In genomic region chr1:62407398-62408009, GRCh38 we compare ENCODE assay signal across 7 cellular contexts. TPM values are rescaled to one million over a fixed set of nuclear protein-coding genes. Genes with fewer than 3 reads are reported as not detected.
DNase-seq lines count a peak whose midpoint lies in the region; ATAC-seq, FAIRE-seq and TF ChIP-seq lines count a peak whose summit lies in the region.

No MANE protein-coding gene starts in this region.

- no peaks in the 10 kb centered on the region for H3K4me1 ChIP-seq in DOHH2 (ENCODE audit: control insufficient read depth, low read length)
- H3K4me1 ChIP-seq in GM12878 (ENCODE audit: control insufficient read depth, insufficient read depth, low read length) = no peaks in the 10 kb centered on the region
- H3K4me1 ChIP-seq in thoracic aorta (ENCODE audit: control insufficient read depth in 1 of 2, low read depth in 2 of 2) = no peaks in the 10 kb centered on the region

- CTCF ChIA-PET in GM12878 (lab: Yijun Ruan, JAX) = interaction anchor here (0.6 to 5.3 kb wide), 6 partner anchors 19 to 339 kb away, joined by 3 to 51 read pairs (median 4); no protein-coding TSS in a partner anchor

- in situ Hi-C loops in GM12878 (cut with MboI) = loop anchor here (5.0 kb wide), 1 partner anchor 230 kb away; no protein-coding TSS in a partner anchor

- H3K79me2 ChIP-seq in DOHH2 (ENCODE audit: control insufficient read depth, low read length) (no peaks in the 10 kb centered on the region), GM12878 (ENCODE audit: control insufficient read depth, insufficient read depth, low read length) (no peaks in the 10 kb centered on the region)

- FAIRE-seq in GM12878 (lab: Jason Lieb, UNC) (peak; percentile 93), islet of Langerhans (lab: Jason Lieb, UNC) (peak; percentile 93)

- TF ChIP-seq EP300 in GM12878 (IDR thresholded peaks at IDR 0.05; ENCODE audit: borderline replicate concordance in 1 of 2, control insufficient read depth in 1 of 2, low read depth in 2 of 2, low read length in 2 of 2) = no peak

- H3K36me3 ChIP-seq in DOHH2 (ENCODE audit: control insufficient read depth, low read length) (no peaks in the 10 kb centered on the region), GM12878 (ENCODE audit: control insufficient read depth in 2 of 2, insufficient read depth in 2 of 2, low read length in 1 of 2) (no peaks in the 10 kb centered on the region), thoracic aorta (no peaks in the 10 kb centered on the region)

- peak; percentile 82 for TF ChIP-seq RAD21 in GM12878 (IDR thresholded peaks at IDR 0.05; ENCODE audit: insufficient read depth, low read depth, low read length)

- H3K9ac ChIP-seq in GM12878 (ENCODE audit: control insufficient read depth, insufficient read depth, low read length) = no peak overlapping the region

- RAD21 ChIA-PET in GM12878 (lab: Charles Lee; ENCODE audit: unreplicated experiment) = interaction anchor here (1.7 to 4.3 kb wide), 2 partner anchors 232 to 339 kb away, joined by 4 to 24 read pairs; no protein-coding TSS in a partner anchor

- H3K27me3 ChIP-seq in DOHH2 (ENCODE audit: control insufficient read depth, low read length) = no peaks in the 10 kb centered on the region
- no peaks in the 10 kb centered on the region; a peak in 1 of 4 replicates for H3K27me3 ChIP-seq in GM12878 (replicated peaks in 1 of 2; ENCODE audit: control insufficient read depth in 2 of 2, insufficient read depth in 2 of 2, low read length in 1 of 2)
- no peaks in the 10 kb centered on the region for H3K27me3 ChIP-seq in thoracic aorta (replicated peaks; ENCODE audit: insufficient read depth)

- peak; percentile 53 for ATAC-seq in HG02610 (IDR thresholded peaks at IDR 0.05; ENCODE audit: unreplicated experiment)
- ATAC-seq in GM12878 = peak; percentile 74
- ATAC-seq in thoracic aorta (ENCODE audit: insufficient number of reproducible peaks, low FRiP score, low read depth) = no peak
- no peak for ATAC-seq in HG03159 (IDR thresholded peaks at IDR 0.05; ENCODE audit: unreplicated experiment)

- no peaks in the 10 kb centered on the region for H3K9me2 ChIP-seq in DOHH2 (replicated peaks; ENCODE audit: control insufficient read depth, low read length)

- H3K27ac ChIP-seq in DOHH2 (ENCODE audit: low read depth, low read length) (no peak overlapping the region), GM12878 (ENCODE audit: control insufficient read depth, insufficient read depth) (no peak overlapping the region), thoracic aorta (no peak overlapping the region)

- DNase-seq in NCI-H345 treated with DMSO at 0.1 percent for 48 hours (lab: John Stamatoyannopoulos, UW; ENCODE audit: unreplicated experiment) (peak; percentile 23), GM12878 (ENCODE audit: low read depth, low spot score) (no peak), thoracic aorta (ENCODE audit: low spot score) (no peak)

- WGBS in GM12878 (ENCODE audit: insufficient coverage, insufficient replicate concordance, low lambda C conversion rate, missing lambda C conversion rate) = 44% methylated on average over 12 of the region's 12 CpGs

- H3K4me3 ChIP-seq in DOHH2 (ENCODE audit: low read length) (no peak overlapping the region), GM12878 (no peak overlapping the region), thoracic aorta (no peak overlapping the region)

- TF ChIP-seq CTCF in DOHH2 (IDR thresholded peaks at IDR 0.05; ENCODE audit: low read depth, low read length, poor library complexity, severe bottlenecking) (peak; percentile 85), GM12878 (IDR thresholded peaks at IDR 0.05 in 2 of 3, conservative IDR thresholded peaks at IDR 0.05 in 1 of 3; ENCODE audit: control insufficient read depth in 2 of 3, extremely low read depth in 1 of 3, insufficient read depth in 1 of 3, low read depth in 3 of 3, low read length in 3 of 3) (peak; percentile 64 to 73 (median 71)), thoracic aorta (IDR thresholded peaks at IDR 0.05) (peak; percentile 72)

- H3K4me2 ChIP-seq in DOHH2 (ENCODE audit: low read length) = no peak overlapping the region
- H3K4me2 ChIP-seq in GM12878 (ENCODE audit: control insufficient read depth, insufficient read depth) = no peak overlapping the region

- H2AFZ ChIP-seq in GM12878 (ENCODE audit: control insufficient read depth, low read depth, low read length) = no peak overlapping the region

- H3K9me3 ChIP-seq in DOHH2 (ENCODE audit: control insufficient read depth, insufficient read depth, low read length) (no peaks in the 10 kb centered on the region), GM12878 (replicated peaks; ENCODE audit: control insufficient read depth, insufficient read depth, low read length) (no peaks in the 10 kb centered on the region), thoracic aorta (no peaks in the 10 kb centered on the region)

- H4K20me1 ChIP-seq in DOHH2 (ENCODE audit: control insufficient read depth, insufficient read depth, low read depth, low read length) (no peaks in the 10 kb centered on the region), GM12878 (ENCODE audit: control insufficient read depth, insufficient read depth) (no peaks in the 10 kb centered on the region)

- POLR2A ChIA-PET in GM12878 (lab: Charles Lee) = no interaction called here

- TF ChIP-seq POLR2A in GM12878 (IDR thresholded peaks at IDR 0.05; ENCODE audit: low read depth, low read length) = no peak

- BruUV-seq in GM12878 (replicated peaks; lab: Mats Ljungman, UMichigan) = no TSS peak

- H3F3A ChIP-seq in DOHH2 (ENCODE audit: control insufficient read depth, insufficient read depth) = no peaks in the 10 kb centered on the region

- SMC1A ChIA-PET in GM12878 (lab: Charles Lee; ENCODE audit: uncharacterized antibody, unreplicated experiment) = interaction anchor here (1.1 to 5.0 kb wide), 5 partner anchors 101 to 339 kb away, joined by 3 to 25 read pairs (median 3); no protein-coding TSS in a partner anchor

- intact Hi-C loops in GM12878 (cut with micrococcal nuclease; ENCODE audit: unreplicated experiment) = loop anchor here (1.0 to 10.0 kb wide), 3 partner anchors 113 to 325 kb away; no protein-coding TSS in a partner anchor

TF ChIP-seq in GM12878, 131 proteins besides CTCF, POLR2A, EP300 and RAD21:
- no peak for TF ChIP-seq ZZZ3 (IDR thresholded peaks at IDR 0.05; ENCODE audit: control insufficient read depth, insufficient read length, low read depth)
- TF ChIP-seq SMC3 (IDR thresholded peaks at IDR 0.05; ENCODE audit: borderline replicate concordance, low read length) = peak; percentile 51; the same call in 1 of the 2 replicates
- no peak for TF ChIP-seq IKZF2 (IDR thresholded peaks at IDR 0.05)

RNA-seq across cellular contexts. Expression of gene USP1, which starts 29.3 kb away (rescaled TPM):
- total RNA-seq in GM12878 (2013; cell fraction: nucleolus; rRNA removed) = 16.2 and 18.5 TPM in 2 replicates
- total RNA-seq in GM12878 (2014; rRNA removed) = 45.5 and 55.8 TPM in 2 replicates
- total RNA-seq in GM12878 (2014; rRNA removed; fragmentation: Illumina TruSeq; extraction: Trizol) = 71.9 and 77.9 TPM in 2 replicates
- 49.9 and 52.5 TPM in 2 replicates for total RNA-seq in GM12878 (2021)
- polyA plus RNA-seq in GM12878 (2011; ENCODE audit: low read depth) = 12.8 TPM
- 25.6 and 48.2 TPM in 2 replicates for polyA plus RNA-seq in GM12878 (2011; rRNA removed)
- polyA plus RNA-seq in GM12878 (2011; cell fraction: cytosol; rRNA removed) = 8.3 and 8.6 TPM in 2 replicates
- polyA plus RNA-seq in GM12878 (2011; cell fraction: nucleus; rRNA removed) = 8.0 and 14.8 TPM in 2 replicates
- polyA plus RNA-seq in GM12878 (2012) = 26.8 and 28.8 TPM in 2 replicates
- polyA plus RNA-seq in GM12878 (2014; fragmentation: Illumina TruSeq; extraction: Trizol) = 66.0 and 81.2 TPM in 2 replicates
- polyA plus RNA-seq in GM12878 (2014; fragmentation: Nextera tagmentation; extraction: Ambion mirVana) = 10 to 100 TPM; 28.0 to 35.9 TPM
- 23.6 and 27.9 TPM in 2 replicates for polyA plus RNA-seq in GM12878 (2014; rRNA removed)
- polyA plus RNA-seq in GM12878 (2016; fragmentation: Nextera tagmentation; extraction: Ambion mirVana) = 10 to 100 TPM; 50.7 to 58.1 TPM
- polyA minus RNA-seq in GM12878 (2011; rRNA and poly(A)+ RNA removed) = 9.9 and 17.3 TPM in 2 replicates
- 12.6 and 13.4 TPM in 2 replicates for polyA minus RNA-seq in GM12878 (2011; cell fraction: cytosol; rRNA and poly(A)+ RNA removed)
- 5.9 and 10.4 TPM in 2 replicates for polyA minus RNA-seq in GM12878 (2011; cell fraction: nucleus; rRNA and poly(A)+ RNA removed)
- 10 to 100 TPM; 19.8 to 27.9 TPM for total RNA-seq in thoracic aorta

Comparison
In these comparisons a context has a peak if more than half of its experiments do, and no peak if none do; other contexts are left out.
1. ATAC-seq: peak in HG02610 (single experiment) and GM12878 (single experiment); none in thoracic aorta (single experiment) and HG03159 (single experiment).
2. Peak in every context shown above with its lines, with median percentiles within 50 percentile points of each other: CTCF ChIP-seq.